Comparison of ENCODE assay signal across 28 cellular contexts in genomic region chr2:233597522-233597921, GRCh38. TPM values are rescaled to one million over a fixed set of nuclear protein-coding genes. Genes with fewer than 3 reads are reported as not detected.
DNase-seq lines count a peak whose midpoint lies in the region; ATAC-seq, FAIRE-seq and TF ChIP-seq lines count a peak whose summit lies in the region.
"Had no signal": no experiment of that assay in that cellular context is flagged by ENCODE, and none has a peak within 500 bp of the region (broad histone marks: within the 10 kb centered on the region; RNA-seq: fewer than 3 reads in every experiment).

No MANE protein-coding gene starts in this region.

- no peak overlapping the region for H3K4me3 ChIP-seq in A549
- H3K4me3 ChIP-seq in right atrium auricular region: no peak overlapping the region
- H3K4me3 ChIP-seq: BLaER1, GM23248, SJSA1 had no signal

- no peaks in the 10 kb centered on the region for H3K9me3 Mint-ChIP-seq in activated CD4-positive, alpha-beta T cell treated with anti-CD3 and anti-CD28 coated beads, Interleukin-2, amount 10 ng/mL, durations not matched to agents 24 days and 14 days
- H3K9me3 Mint-ChIP-seq: HFFc6 had no signal

- no peak overlapping the region for H3K4me2 ChIP-seq in A549
- H3K4me2 ChIP-seq: BLaER1, KMS-11 had no signal

- H3K27ac ChIP-seq in A549: peak overlapping the region; percentile 56 to 76; a peak in 3 of 6 replicates
- H3K27ac ChIP-seq in C4-2B: peak overlapping the region; percentile 67
- peak overlapping the region; percentile 45 for H3K27ac ChIP-seq in VCaP
- no peak overlapping the region for H3K27ac ChIP-seq in right atrium auricular region
- H3K27ac ChIP-seq: BLaER1, GM23248, KMS-11, SJSA1 had no signal

- no peak overlapping the region for H3K27ac Mint-ChIP-seq in activated CD4-positive, alpha-beta T cell treated with anti-CD3 and anti-CD28 coated beads, Interleukin-2, amount 10 ng/mL, durations not matched to agents 24 days and 14 days
- H3K27ac Mint-ChIP-seq: CD4-positive, alpha-beta memory T cell; H9; HFFc6 had no signal

- CTCF ChIA-PET in A549 (lab: Yijun Ruan, JAX): interaction anchor here (1.3 kb wide), 1 partner anchor 114 kb away, joined by 4 read pairs; no protein-coding TSS in a partner anchor

- TF ChIP-seq CTCF in A549 (IDR thresholded peaks at IDR 0.05) (no peak), C4-2B (conservative IDR thresholded peaks at IDR 0.05) (no peak), VCaP (conservative IDR thresholded peaks at IDR 0.05) (no peak), right atrium auricular region (IDR thresholded peaks at IDR 0.05) (no peak)

- no peak for TF ChIP-seq POLR2A in A549 (IDR thresholded peaks at IDR 0.05; ENCODE audit: low read length)

- H3K4me3 Mint-ChIP-seq in activated CD4-positive, alpha-beta T cell treated with anti-CD3 and anti-CD28 coated beads, Interleukin-2, amount 10 ng/mL, durations not matched to agents 24 days and 14 days: no peak overlapping the region
- H3K4me3 Mint-ChIP-seq: CD4-positive, alpha-beta memory T cell; H9; HFFc6 had no signal

- no peak for TF ChIP-seq EP300 in A549 (IDR thresholded peaks at IDR 0.05)

- H3K27me3 ChIP-seq in right atrium auricular region: no peaks in the 10 kb centered on the region
- H3K27me3 ChIP-seq: BLaER1, SJSA1 had no signal

- DNase-seq in A549 (ENCODE audit: low read depth in 1 of 2, low spot score in 1 of 2): no peak
- peak; percentile 49 for DNase-seq in NCI-H2029 (lab: John Stamatoyannopoulos, UW)
- DNase-seq in activated CD4-positive, alpha-beta T cell treated with anti-CD3 and anti-CD28 coated beads, Interleukin-2, amount 10 ng/mL, durations not matched to agents 24 days and 14 days: no peak
- DNase-seq in right atrium auricular region (ENCODE audit: low spot score): no peak
- DNase-seq in posterior cingulate gyrus: no peak
- no peak for DNase-seq in activated CD4-positive, alpha-beta T cell treated with anti-CD3 and anti-CD28 coated beads for 48 hours
- DNase-seq: ACHN; Caco-2; CD4-positive, alpha-beta memory T cell; DMS 273 treated with DMSO at 0.1 percent for 48 hours; GDM1; GM23248; H9; HFFc6; IMR-90; NCI-H1105; NCI-H2081 treated with DMSO at 0.1 percent for 48 hours; NCI-H226; NCI-H69; OCI-M1 had no signal

- FAIRE-seq in A549 (lab: Jason Lieb, UNC): no peak
- FAIRE-seq: GM18507 had no signal

- POLR2A ChIA-PET in A549 (lab: Yijun Ruan, JAX): no interaction called here

- peaks cover 16% of the 10 kb centered on the region for H3K27me3 Mint-ChIP-seq in activated CD4-positive, alpha-beta T cell treated with anti-CD3 and anti-CD28 coated beads, Interleukin-2, amount 10 ng/mL, durations not matched to agents 24 days and 14 days

- no peak for ATAC-seq in A549
- ATAC-seq: Right ventricle myocardium inferior had no signal

- intact Hi-C loops in activated CD4-positive, alpha-beta T cell treated with anti-CD3 and anti-CD28 coated beads, Interleukin-2, amount 10 ng/mL, durations not matched to agents 24 days and 14 days (cut with micrococcal nuclease): no loop called here
- intact Hi-C loops in posterior cingulate gyrus (cut with DNase I): no loop called here

- no peaks in the 10 kb centered on the region for H3K4me1 Mint-ChIP-seq in activated CD4-positive, alpha-beta T cell treated with anti-CD3 and anti-CD28 coated beads, Interleukin-2, amount 10 ng/mL, durations not matched to agents 24 days and 14 days
- H3K4me1 Mint-ChIP-seq: H9 had no signal

- TF ChIP-seq RAD21 in A549 (conservative IDR thresholded peaks at IDR 0.05 in 1 of 2, IDR thresholded peaks at IDR 0.05 in 1 of 2): no peak

- H3K9me3 ChIP-seq in A549: peaks cover 8% of the 10 kb centered on the region; the same call in 2 of the 3 replicates
- H3K9me3 ChIP-seq in right atrium auricular region: no peaks in the 10 kb centered on the region
- H3K9me3 ChIP-seq: Caco-2, SJSA1 had no signal

- H3K4me1 ChIP-seq in A549 (peaks cover 21% of the 10 kb centered on the region), right atrium auricular region (no peaks in the 10 kb centered on the region)
- H3K4me1 ChIP-seq: Caco-2, SJSA1 had no signal

- no peaks in the 10 kb centered on the region for H3K36me3 Mint-ChIP-seq in activated CD4-positive, alpha-beta T cell treated with anti-CD3 and anti-CD28 coated beads, Interleukin-2, amount 10 ng/mL, durations not matched to agents 24 days and 14 days (ENCODE audit: low read depth)
- H3K36me3 Mint-ChIP-seq: CD4-positive, alpha-beta memory T cell had no signal

- no peaks in the 10 kb centered on the region for H3K36me3 ChIP-seq in right atrium auricular region
- H3K36me3 ChIP-seq: BLaER1, SJSA1 had no signal

- WGBS in A549 (ENCODE audit: missing lambda C conversion rate): 61% methylated on average over 1 of the region's 1 CpG

TF ChIP-seq in A549, 52 proteins besides CTCF, POLR2A, EP300 and RAD21 (continues in another document):
- TF ChIP-seq GATA3 (IDR thresholded peaks at IDR 0.05; ENCODE audit: borderline replicate concordance) (no peak), CEBPB (IDR thresholded peaks at IDR 0.05) (no peak), ESRRA (IDR thresholded peaks at IDR 0.05; ENCODE audit: borderline replicate concordance, low read length) (no peak), HOXB13 (CRISPR knock-in tag; IDR thresholded peaks at IDR 0.05; ENCODE audit: low read depth) (no peak), ATOH8 (CRISPR knock-in tag; IDR thresholded peaks at IDR 0.05; ENCODE audit: low read depth) (no peak), ZSCAN20 (CRISPR knock-in tag; IDR thresholded peaks at IDR 0.05) (no peak), RFX5 (IDR thresholded peaks at IDR 0.05) (no peak), KDM1A (IDR thresholded peaks at IDR 0.05; ENCODE audit: low read depth) (no peak), FOSL2 (IDR thresholded peaks at IDR 0.05) (no peak), FOSL2 (CRISPR knock-in tag; IDR thresholded peaks at IDR 0.05) (no peak), NPAS2 (CRISPR knock-in tag; IDR thresholded peaks at IDR 0.05; ENCODE audit: borderline replicate concordance) (no peak), NFE2L2 (conservative IDR thresholded peaks at IDR 0.05; ENCODE audit: low read length) (no peak), RCOR1 (IDR thresholded peaks at IDR 0.05; ENCODE audit: low read depth, low read length) (no peak)
- TF ChIP-seq, protein P1, sequence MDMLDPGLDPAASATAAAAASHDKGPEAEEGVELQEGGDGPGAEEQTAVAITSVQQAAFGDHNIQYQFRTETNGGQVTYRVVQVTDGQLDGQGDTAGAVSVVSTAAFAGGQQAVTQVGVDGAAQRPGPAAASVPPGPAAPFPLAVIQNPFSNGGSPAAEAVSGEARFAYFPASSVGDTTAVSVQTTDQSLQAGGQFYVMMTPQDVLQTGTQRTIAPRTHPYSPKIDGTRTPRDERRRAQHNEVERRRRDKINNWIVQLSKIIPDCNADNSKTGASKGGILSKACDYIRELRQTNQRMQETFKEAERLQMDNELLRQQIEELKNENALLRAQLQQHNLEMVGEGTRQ (IDR thresholded peaks at IDR 0.05): no peak
- TF ChIP-seq, protein P2, sequence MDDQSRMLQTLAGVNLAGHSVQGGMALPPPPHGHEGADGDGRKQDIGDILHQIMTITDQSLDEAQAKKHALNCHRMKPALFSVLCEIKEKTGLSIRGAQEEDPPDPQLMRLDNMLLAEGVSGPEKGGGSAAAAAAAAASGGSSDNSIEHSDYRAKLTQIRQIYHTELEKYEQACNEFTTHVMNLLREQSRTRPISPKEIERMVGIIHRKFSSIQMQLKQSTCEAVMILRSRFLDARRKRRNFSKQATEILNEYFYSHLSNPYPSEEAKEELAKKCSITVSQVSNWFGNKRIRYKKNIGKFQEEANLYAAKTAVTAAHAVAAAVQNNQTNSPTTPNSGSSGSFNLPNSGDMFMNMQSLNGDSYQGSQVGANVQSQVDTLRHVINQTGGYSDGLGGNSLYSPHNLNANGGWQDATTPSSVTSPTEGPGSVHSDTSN (IDR thresholded peaks at IDR 0.05): no peak

RNA-seq across cellular contexts. Expression of gene UGT1A8, which starts 19.9 kb away (rescaled TPM):
- polyA plus RNA-seq in A549 (2011; rRNA removed) (0.12 and 0.22 TPM in 2 replicates), A549 (2017; fragmentation: RNase III; extraction: RNeasy Plus Mini Kit Qiagen cat#74134 plus additional on column Dnase treatment) (0.05 to 0.25 TPM in 2 of 3 replicates, not detected in the other)
- 0.07 and 0.08 TPM in 2 replicates for polyA plus RNA-seq in A549 (2012; cell fraction: cytosol; rRNA removed)
- 0.07 TPM in 1 of 2 replicates, not detected in the other for polyA plus RNA-seq in A549 (2012; cell fraction: nucleus; rRNA removed)
- polyA minus RNA-seq in A549 (2011; rRNA and poly(A)+ RNA removed): 0.37 TPM in 1 of 2 replicates, not detected in the other
- not detected in 2 replicates for total RNA-seq in activated CD4-positive, alpha-beta T cell treated with anti-CD3 and anti-CD28 coated beads, Interleukin-2, amount 10 ng/mL, durations not matched to agents 24 days and 14 days
- total RNA-seq in right atrium auricular region: not detected
- total RNA-seq: CD4-positive, alpha-beta memory T cell; GM23248; H9; HFFc6; IMR-90; Right ventricle myocardium inferior; SJSA1; T-helper 1 cell treated with Interleukin-12 subunit alpha and Interleukin-12 subunit beta and Interleukin-4 antibody, amounts not matched to agents 30 ng/mL and 1 ng/mL, for 36 hours had no signal
- polyA plus RNA-seq: CD4-positive, alpha-beta memory T cell; GM23248; IMR-90 had no signal

RNA-seq across cellular contexts. Expression of gene USP40, which starts 30.9 kb away (rescaled TPM):
- polyA plus RNA-seq in A549 (2011; rRNA removed) (57.0 and 65.3 TPM in 2 replicates), A549 (2017; fragmentation: RNase III; extraction: RNeasy Plus Mini Kit Qiagen cat#74134 plus additional on column Dnase treatment) (22.9 to 24.6 TPM (median 24.5 TPM) in 3 replicates)
- polyA plus RNA-seq in A549 (2012; cell fraction: cytosol; rRNA removed): 47.7 and 49.2 TPM in 2 replicates
- polyA plus RNA-seq in A549 (2012; cell fraction: nucleus; rRNA removed): 138 and 139 TPM in 2 replicates
- polyA minus RNA-seq in A549 (2011; rRNA and poly(A)+ RNA removed): 60.3 and 61.7 TPM in 2 replicates
- 11.3 and 12.8 TPM in 2 replicates for total RNA-seq in activated CD4-positive, alpha-beta T cell treated with anti-CD3 and anti-CD28 coated beads, Interleukin-2, amount 10 ng/mL, durations not matched to agents 24 days and 14 days
- 10 to 100 TPM; 11.6 to 12.5 TPM for total RNA-seq in right atrium auricular region

RNA-seq across cellular contexts. Expression of gene UGT1A10, which starts 38.7 kb away (rescaled TPM):
- 0.10 and 0.12 TPM in 2 replicates for polyA plus RNA-seq in A549 (2011; rRNA removed)
- 0.01 and 0.05 TPM in 2 replicates for polyA plus RNA-seq in A549 (2012; cell fraction: cytosol; rRNA removed)
- 0.11 and 0.13 TPM in 2 replicates for polyA plus RNA-seq in A549 (2012; cell fraction: nucleus; rRNA removed)
- polyA plus RNA-seq in A549 (2017; fragmentation: RNase III; extraction: RNeasy Plus Mini Kit Qiagen cat#74134 plus additional on column Dnase treatment): not detected in 3 replicates
- polyA minus RNA-seq in A549 (2011; rRNA and poly(A)+ RNA removed): not detected in 2 replicates
- not detected in 2 replicates for total RNA-seq in activated CD4-positive, alpha-beta T cell treated with anti-CD3 and anti-CD28 coated beads, Interleukin-2, amount 10 ng/mL, durations not matched to agents 24 days and 14 days
- not detected for total RNA-seq in right atrium auricular region
- total RNA-seq: CD4-positive, alpha-beta memory T cell; GM23248; H9; HFFc6; IMR-90; Right ventricle myocardium inferior; SJSA1; T-helper 1 cell treated with Interleukin-12 subunit alpha and Interleukin-12 subunit beta and Interleukin-4 antibody, amounts not matched to agents 30 ng/mL and 1 ng/mL, for 36 hours had no signal
- polyA plus RNA-seq: CD4-positive, alpha-beta memory T cell; GM23248; IMR-90 had no signal

Comparison
In these comparisons a context has a peak if more than half of its experiments do, and no peak if none do; other contexts are left out.
1. H3K27ac ChIP-seq: peak in A549 (2 of 2), C4-2B (single experiment) and VCaP (single experiment); none in right atrium auricular region (0 of 2).